ENCODE assay signal across 8 cellular contexts in the genomic region with DNA sequence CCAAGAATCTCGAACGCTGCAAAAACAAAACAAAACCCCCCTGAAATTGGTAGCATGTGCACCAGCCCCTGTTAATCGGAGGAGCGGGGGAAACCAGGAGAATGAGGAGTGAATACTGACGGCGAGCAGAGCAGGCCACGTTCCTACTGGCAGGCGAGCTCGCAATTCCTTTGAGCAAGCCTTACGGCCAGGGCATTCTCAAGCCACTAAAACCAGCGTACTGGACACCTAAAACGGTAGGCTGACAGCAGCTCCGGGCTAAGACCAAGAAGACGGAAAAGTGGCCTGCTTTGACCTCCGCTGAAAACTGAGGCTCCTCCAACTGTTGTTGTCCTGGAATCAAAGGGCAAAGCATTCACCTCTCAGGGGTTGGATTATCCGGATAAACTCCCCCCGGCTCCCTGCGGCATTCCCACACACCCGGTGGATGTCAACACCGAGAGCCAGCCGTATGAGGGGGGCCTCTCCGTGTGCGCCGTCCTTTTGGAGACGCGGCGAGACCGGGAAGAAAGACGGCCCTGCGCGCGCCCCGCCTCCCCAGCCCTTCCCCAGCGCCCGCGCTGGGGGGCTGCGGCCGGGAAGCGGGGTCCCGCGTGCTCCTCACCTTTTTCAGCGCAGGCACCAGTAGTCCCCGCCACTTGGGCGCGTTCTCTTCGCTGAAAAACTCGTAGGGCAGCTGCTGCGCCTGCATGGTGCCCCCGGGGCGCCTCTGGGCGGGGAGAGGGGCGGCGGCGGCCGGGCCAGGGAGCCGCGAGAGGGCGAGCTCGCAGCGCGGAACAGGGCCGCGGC. TPM values are rescaled to one million over a fixed set of nuclear protein-coding genes. Genes with fewer than 3 reads are reported as not detected.
DNase-seq lines count a peak whose midpoint lies in the region; ATAC-seq and TF ChIP-seq lines count a peak whose summit lies in the region.

No MANE protein-coding gene starts in this region.

- intact Hi-C loops in activated naive CD4-positive, alpha-beta T cell treated with anti-CD3 and anti-CD28 coated beads for 36 hours (cut with micrococcal nuclease) = loop anchor here (2.0 to 10.0 kb wide), 7 partner anchors 51 to 657 kb away; partner anchors contain the start of genes DHX57, HNRNPLL, MORN2 and THUMPD2

- CTCF ChIA-PET in activated naive CD4-positive, alpha-beta T cell treated with anti-CD3 and anti-CD28 coated beads for 36 hours (lab: Charles Lee) = interaction anchor here (0.6 to 4.3 kb wide), 14 partner anchors 11 to 172 kb away, joined by 3 to 53 read pairs (median 4); no protein-coding TSS in a partner anchor

- TF ChIP-seq POLR2A in upper lobe of left lung (IDR thresholded peaks at IDR 0.05) = no peak

- no peaks in the 10 kb centered on the region for H3K9me3 ChIP-seq in upper lobe of left lung

- peak; percentile 26 to 65 (median 42) for TF ChIP-seq CTCF in upper lobe of left lung (IDR thresholded peaks at IDR 0.05)

- no peak for TF ChIP-seq EP300 in upper lobe of left lung (IDR thresholded peaks at IDR 0.05)

- 0% methylated on average over 11 to 39 of the region's 63 CpGs for WGBS in upper lobe of left lung, 2 donors

- peak overlapping the region; percentile 80 for H3K27ac Mint-ChIP-seq in activated naive CD4-positive, alpha-beta T cell treated with anti-CD3 and anti-CD28 coated beads for 36 hours

- H3K4me1 Mint-ChIP-seq in activated naive CD4-positive, alpha-beta T cell treated with anti-CD3 and anti-CD28 coated beads for 36 hours (ENCODE audit: low read depth) = peaks cover 47% of the 10 kb centered on the region

- H3K27ac ChIP-seq in upper lobe of left lung = peak overlapping the region; percentile 97 to 98 (median 98)

- peaks cover 9% of the 10 kb centered on the region for H3K36me3 Mint-ChIP-seq in activated naive CD4-positive, alpha-beta T cell treated with anti-CD3 and anti-CD28 coated beads for 36 hours (ENCODE audit: low read depth)

- ATAC-seq in GM19395 (IDR thresholded peaks at IDR 0.05; ENCODE audit: unreplicated experiment) = peak; percentile 36
- peak; percentile 35 for ATAC-seq in HG03460 (IDR thresholded peaks at IDR 0.05; ENCODE audit: unreplicated experiment)
- ATAC-seq in upper lobe of left lung (ENCODE audit: low FRiP score in 2 of 2) = peak in 1 of 2 donors; percentile 63

- peaks cover 29 to 51% (median 36%) of the 10 kb centered on the region in 4 donors for H3K4me1 ChIP-seq in upper lobe of left lung

- H3K4me3 ChIP-seq in upper lobe of left lung = peak overlapping the region; percentile 83 to 90 (median 86)

- H3K9me3 Mint-ChIP-seq in activated naive CD4-positive, alpha-beta T cell treated with anti-CD3 and anti-CD28 coated beads for 36 hours = no peaks in the 10 kb centered on the region

- peaks cover 0 to 3% (median 0%) of the 10 kb centered on the region in 4 donors for H3K36me3 ChIP-seq in upper lobe of left lung

- peak overlapping the region; percentile 80 for H3K4me3 Mint-ChIP-seq in activated naive CD4-positive, alpha-beta T cell treated with anti-CD3 and anti-CD28 coated beads for 36 hours

- DNase-seq in COLO668 (lab: John Stamatoyannopoulos, UW; ENCODE audit: unreplicated experiment) = peak; percentile 73
- DNase-seq in RPMI7951 (ENCODE audit: low read depth) = peak; percentile 62
- DNase-seq in activated naive CD4-positive, alpha-beta T cell treated with anti-CD3 and anti-CD28 coated beads for 36 hours = peak; percentile 65
- peak; percentile 49 for DNase-seq in globus pallidus (ENCODE audit: low spot score)
- DNase-seq in nucleus accumbens (lab: John Stamatoyannopoulos, UW) = peak in 46 of 56 donors; percentile 9 to 67 (median 38)
- DNase-seq in upper lobe of left lung = peak; percentile 59 to 93

- H3K27me3 Mint-ChIP-seq in activated naive CD4-positive, alpha-beta T cell treated with anti-CD3 and anti-CD28 coated beads for 36 hours (ENCODE audit: low read depth) = no peaks in the 10 kb centered on the region

- no peaks in the 10 kb centered on the region for H3K27me3 ChIP-seq in upper lobe of left lung

RNA-seq across cellular contexts. Expression of gene SOS1, which starts 0.9 kb away (rescaled TPM):
- 11.9 and 17.8 TPM in 2 replicates for total RNA-seq in RPMI7951 (2014; rRNA removed; shearing (Covaris generic))
- 10 to 100 TPM; 16.8 to 17.1 TPM for total RNA-seq in activated naive CD4-positive, alpha-beta T cell treated with anti-CD3 and anti-CD28 coated beads for 36 hours
- total RNA-seq in upper lobe of left lung = 10 to 100 TPM; 10.4 to 51.2 (median 25.3) TPM
